ENCODE assay signal across 9 cellular contexts in genomic region chr9:69877852-69878507, GRCh38. TPM values are rescaled to one million over a fixed set of nuclear protein-coding genes. Genes with fewer than 3 reads are reported as not detected.
DNase-seq lines count a peak whose midpoint lies in the region; ATAC-seq and TF ChIP-seq lines count a peak whose summit lies in the region.
"Had no signal": no experiment of that assay in that cellular context is flagged by ENCODE, and none has a peak within 500 bp of the region (broad histone marks: within the 10 kb centered on the region; RNA-seq: fewer than 3 reads in every experiment).

No MANE protein-coding gene starts in this region.

- no peaks in the 10 kb centered on the region for H3K79me2 ChIP-seq in smooth muscle cell (ENCODE audit: low read depth)

- ATAC-seq in T-helper 17 cell (no peak), GM21576 (IDR thresholded peaks at IDR 0.05; ENCODE audit: unreplicated experiment) (no peak)

- no peaks in the 10 kb centered on the region for H4K20me1 ChIP-seq in smooth muscle cell (ENCODE audit: low read depth)

- TF ChIP-seq CTCF in cardiac muscle cell (IDR thresholded peaks at IDR 0.05; ENCODE audit: low read depth, low read length) = peak; percentile 64
- TF ChIP-seq CTCF in smooth muscle cell (IDR thresholded peaks at IDR 0.05; ENCODE audit: borderline replicate concordance, insufficient read depth, poor library complexity, severe bottlenecking) = peak; percentile 47

- H3K9me3 ChIP-seq in T-helper 17 cell (ENCODE audit: control insufficient read depth, low read length, poor library complexity, severe bottlenecking) (no peaks in the 10 kb centered on the region), cardiac muscle cell (ENCODE audit: low read depth) (no peaks in the 10 kb centered on the region), smooth muscle cell (replicated peaks; ENCODE audit: low read depth) (no peaks in the 10 kb centered on the region)

- H3K27ac Mint-ChIP-seq in T-helper 17 cell = peak overlapping the region; percentile 66

- WGBS in smooth muscle cell (ENCODE audit: low lambda C conversion rate) = 60% methylated on average over 5 of the region's 5 CpGs

- DNase-seq in DMS 273 (lab: John Stamatoyannopoulos, UW; ENCODE audit: unreplicated experiment) = peak; percentile 58
- no peak for DNase-seq in DMS 273 treated with DMSO at 0.1 percent for 48 hours (lab: John Stamatoyannopoulos, UW)
- DNase-seq in Jurkat, Clone E6-1 (ENCODE audit: low read depth, low spot score) = peak; percentile 8
- DNase-seq in T-helper 17 cell = no peak
- peak; percentile 24 to 62 for DNase-seq in cardiac muscle cell (ENCODE audit: low read depth in 1 of 2, low spot score in 1 of 2)
- DNase-seq in smooth muscle cell (lab: John Stamatoyannopoulos, UW; ENCODE audit: unreplicated experiment) = no peak
- no peak for DNase-seq in NK-92 (lab: John Stamatoyannopoulos, UW; ENCODE audit: unreplicated experiment)

- no peak overlapping the region for H3K9ac ChIP-seq in smooth muscle cell (ENCODE audit: low read depth)

- H3F3A ChIP-seq in smooth muscle cell (ENCODE audit: low read depth) = no peaks in the 10 kb centered on the region

- H3K4me1 Mint-ChIP-seq in T-helper 17 cell = peaks cover 7% of the 10 kb centered on the region

- H3K4me3 Mint-ChIP-seq in T-helper 17 cell = no peak overlapping the region

- H3K27me3 ChIP-seq in cardiac muscle cell (no peaks in the 10 kb centered on the region), smooth muscle cell (ENCODE audit: low read depth) (no peaks in the 10 kb centered on the region)

- H3K36me3 Mint-ChIP-seq in T-helper 17 cell (ENCODE audit: low read depth) = no peaks in the 10 kb centered on the region

- H3K4me1 ChIP-seq in cardiac muscle cell (ENCODE audit: low read depth) (peaks cover 19% of the 10 kb centered on the region), smooth muscle cell (ENCODE audit: low read depth) (no peaks in the 10 kb centered on the region)

- H3K27me3 Mint-ChIP-seq in T-helper 17 cell = peaks cover 39% of the 10 kb centered on the region

- H3K4me2 ChIP-seq in smooth muscle cell = no peak overlapping the region

- H3K36me3 ChIP-seq in cardiac muscle cell (no peaks in the 10 kb centered on the region), smooth muscle cell (ENCODE audit: low read depth) (no peaks in the 10 kb centered on the region)

- no peak overlapping the region for H3K4me3 ChIP-seq in Jurkat, Clone E6-1 (ENCODE audit: low read length)
- H3K4me3 ChIP-seq in cardiac muscle cell (no peak overlapping the region), smooth muscle cell (no peak overlapping the region)
- H3K4me3 ChIP-seq: skin epidermis had no signal

- no peak overlapping the region for H3K27ac ChIP-seq in cardiac muscle cell
- H3K27ac ChIP-seq in smooth muscle cell (ENCODE audit: low read depth) = no peak overlapping the region
- H3K27ac ChIP-seq: skin epidermis had no signal

- no peak overlapping the region for H2AFZ ChIP-seq in smooth muscle cell (ENCODE audit: low read depth)

RNA-seq across cellular contexts. Expression of gene CFAP95, which starts 57.4 kb away (rescaled TPM):
- polyA plus RNA-seq in Jurkat, Clone E6-1 (2012; ENCODE audit: insufficient read depth, insufficient read length) = not detected
- total RNA-seq in T-helper 17 cell (not detected), cardiac muscle cell (0.49 TPM in 1 of 2 replicates, not detected in the other), smooth muscle cell (not detected in 2 replicates)
- polyA plus RNA-seq in cardiac muscle cell (not detected in 2 replicates), smooth muscle cell (not detected in 2 replicates)

Comparison
In these comparisons a context has a peak if more than half of its experiments do, and no peak if none do; other contexts are left out.
1. DNase-seq: peak in DMS 273 (single experiment), Jurkat, Clone E6-1 (single experiment) and cardiac muscle cell (2 of 2); none in DMS 273 treated with DMSO at 0.1 percent for 48 hours (single experiment), T-helper 17 cell (0 of 3), smooth muscle cell (single experiment) and NK-92 (single experiment).